ENCODE assay signal across 1 cellular context in the genomic region with DNA sequence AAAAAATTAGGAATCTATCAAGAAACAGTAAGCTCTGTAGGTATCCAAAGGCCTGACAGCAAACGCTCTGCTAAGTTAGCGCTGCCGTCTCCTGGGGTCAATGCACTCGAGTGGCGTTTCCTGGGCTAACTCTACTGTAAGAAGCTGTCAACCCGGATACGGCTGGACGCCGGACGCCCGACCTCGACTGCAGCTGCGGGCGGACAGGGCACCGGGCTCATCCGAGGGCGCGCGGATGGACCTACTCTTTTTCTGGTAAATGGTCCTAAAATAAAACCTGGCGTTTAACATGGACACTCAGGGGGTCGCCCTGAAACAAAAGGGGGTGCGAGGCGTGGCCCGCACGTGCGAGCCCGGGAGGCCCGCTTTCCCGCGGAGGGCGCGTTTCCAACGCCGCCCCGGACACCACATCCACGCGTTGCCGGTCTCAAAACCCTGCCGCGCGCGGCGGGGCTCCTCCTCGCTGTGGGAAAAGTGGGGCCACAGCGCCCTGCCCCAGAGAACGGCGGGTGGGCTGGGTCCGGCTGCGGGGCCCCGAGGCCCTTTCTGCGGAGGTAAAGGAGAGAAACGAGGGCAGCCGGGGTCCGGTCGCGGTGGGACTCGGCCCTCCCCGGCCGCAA.
TF ChIP-seq lines count a peak whose summit lies in the region.

No MANE protein-coding gene starts in this region.

TF ChIP-seq in GM23338, 12 proteins besides CTCF, POLR2A, EP300 and RAD21 (continued from another document):
- TF ChIP-seq, protein P1, sequence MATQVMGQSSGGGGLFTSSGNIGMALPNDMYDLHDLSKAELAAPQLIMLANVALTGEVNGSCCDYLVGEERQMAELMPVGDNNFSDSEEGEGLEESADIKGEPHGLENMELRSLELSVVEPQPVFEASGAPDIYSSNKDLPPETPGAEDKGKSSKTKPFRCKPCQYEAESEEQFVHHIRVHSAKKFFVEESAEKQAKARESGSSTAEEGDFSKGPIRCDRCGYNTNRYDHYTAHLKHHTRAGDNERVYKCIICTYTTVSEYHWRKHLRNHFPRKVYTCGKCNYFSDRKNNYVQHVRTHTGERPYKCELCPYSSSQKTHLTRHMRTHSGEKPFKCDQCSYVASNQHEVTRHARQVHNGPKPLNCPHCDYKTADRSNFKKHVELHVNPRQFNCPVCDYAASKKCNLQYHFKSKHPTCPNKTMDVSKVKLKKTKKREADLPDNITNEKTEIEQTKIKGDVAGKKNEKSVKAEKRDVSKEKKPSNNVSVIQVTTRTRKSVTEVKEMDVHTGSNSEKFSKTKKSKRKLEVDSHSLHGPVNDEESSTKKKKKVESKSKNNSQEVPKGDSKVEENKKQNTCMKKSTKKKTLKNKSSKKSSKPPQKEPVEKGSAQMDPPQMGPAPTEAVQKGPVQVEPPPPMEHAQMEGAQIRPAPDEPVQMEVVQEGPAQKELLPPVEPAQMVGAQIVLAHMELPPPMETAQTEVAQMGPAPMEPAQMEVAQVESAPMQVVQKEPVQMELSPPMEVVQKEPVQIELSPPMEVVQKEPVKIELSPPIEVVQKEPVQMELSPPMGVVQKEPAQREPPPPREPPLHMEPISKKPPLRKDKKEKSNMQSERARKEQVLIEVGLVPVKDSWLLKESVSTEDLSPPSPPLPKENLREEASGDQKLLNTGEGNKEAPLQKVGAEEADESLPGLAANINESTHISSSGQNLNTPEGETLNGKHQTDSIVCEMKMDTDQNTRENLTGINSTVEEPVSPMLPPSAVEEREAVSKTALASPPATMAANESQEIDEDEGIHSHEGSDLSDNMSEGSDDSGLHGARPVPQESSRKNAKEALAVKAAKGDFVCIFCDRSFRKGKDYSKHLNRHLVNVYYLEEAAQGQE (IDR thresholded peaks at IDR 0.05; ENCODE audit: unreplicated experiment) = no peak
- TF ChIP-seq ZNF331 (CRISPR knock-in tag; IDR thresholded peaks at IDR 0.05; ENCODE audit: low read depth) (no peak), NANOG (IDR thresholded peaks at IDR 0.05; ENCODE audit: borderline replicate concordance) (no peak), POLR2AphosphoS5 (IDR thresholded peaks at IDR 0.05; ENCODE audit: low read depth) (no peak), EZH2 (IDR thresholded peaks at IDR 0.05; ENCODE audit: low read depth, unreplicated experiment) (no peak), STAT1 (IDR thresholded peaks at IDR 0.05; ENCODE audit: unreplicated experiment) (no peak)
TF ChIP-seq in GM23338: peak in this region for 0.
